Comparison of ENCODE assay signal across 7 cellular contexts in genomic region chr6:27138837-27139752, GRCh38.
DNase-seq lines count a peak whose midpoint lies in the region; ATAC-seq and TF ChIP-seq lines count a peak whose summit lies in the region.

No MANE protein-coding gene starts in this region.

- no peaks in the 10 kb centered on the region for H3K27me3 Mint-ChIP-seq in activated naive CD4-positive, alpha-beta T cell treated with anti-CD3 and anti-CD28 coated beads for 36 hours (ENCODE audit: low read depth)

- H3K9me3 ChIP-seq in Panc1 (ENCODE audit: control insufficient read depth, insufficient read depth, low read depth, low read length) (no peaks in the 10 kb centered on the region), left ventricle myocardium inferior (replicated peaks) (no peaks in the 10 kb centered on the region)

- H3K4me1 ChIP-seq in Panc1 (ENCODE audit: control insufficient read depth, insufficient read depth, low read length), result peaks cover 28% of the 10 kb centered on the region
- H3K4me1 ChIP-seq in left ventricle myocardium inferior, result peaks cover 34% of the 10 kb centered on the region

- H3K27ac Mint-ChIP-seq in activated naive CD4-positive, alpha-beta T cell treated with anti-CD3 and anti-CD28 coated beads for 36 hours, result peak overlapping the region; percentile 99

- CTCF ChIA-PET in Panc1 (lab: Charles Lee), result interaction anchor here (0.6 kb wide), 1 partner anchor 18 kb away, joined by 5 read pairs; no protein-coding TSS in a partner anchor
- CTCF ChIA-PET in activated naive CD4-positive, alpha-beta T cell treated with anti-CD3 and anti-CD28 coated beads for 36 hours (lab: Charles Lee), result interaction anchor here (1.0 kb wide), 1 partner anchor 12 kb away, joined by 3 read pairs; no protein-coding TSS in a partner anchor

- no TSS peak for BruUV-seq in Panc1 (replicated peaks; lab: Mats Ljungman, UMichigan)

- ATAC-seq in GM18868 (IDR thresholded peaks at IDR 0.05; ENCODE audit: unreplicated experiment) (peak; percentile 63), HG03045 (IDR thresholded peaks at IDR 0.05; ENCODE audit: unreplicated experiment) (peak; percentile 70), Panc1 (no peak)

- H3K27ac ChIP-seq in Panc1 (ENCODE audit: low read length) (peak overlapping the region; percentile 67; the same call in 1 of the 2 replicates), left ventricle myocardium inferior (replicated peaks) (peak overlapping the region; percentile 91)

- peak overlapping the region in 1 of 2 experiments; percentile 21; a peak in 1 of 4 replicates for H3K4me3 ChIP-seq in Panc1 (ENCODE audit: low read depth in 2 of 2, low read length in 2 of 2)
- peak overlapping the region; percentile 75 for H3K4me3 ChIP-seq in left ventricle myocardium inferior

- POLR2A ChIA-PET in Panc1 (lab: Charles Lee), result no interaction called here

- H3K36me3 ChIP-seq in Panc1 (ENCODE audit: control insufficient read depth, insufficient read depth, low read length) (peaks cover 7% of the 10 kb centered on the region), left ventricle myocardium inferior (peaks cover 19% of the 10 kb centered on the region)

- peak overlapping the region; percentile 96 for H3K4me3 Mint-ChIP-seq in activated naive CD4-positive, alpha-beta T cell treated with anti-CD3 and anti-CD28 coated beads for 36 hours

- TF ChIP-seq CTCF in Panc1 (IDR thresholded peaks at IDR 0.05) (no peak), left ventricle myocardium inferior (IDR thresholded peaks at IDR 0.05; ENCODE audit: borderline replicate concordance) (no peak)

- in situ Hi-C loops in Panc1 (cut with HindIII; ENCODE audit: low pct_unique_long_range_greater_than_20kb, low sequenced_read_pairs), result no loop called here

- peaks cover 5% of the 10 kb centered on the region for H3K36me3 Mint-ChIP-seq in activated naive CD4-positive, alpha-beta T cell treated with anti-CD3 and anti-CD28 coated beads for 36 hours (ENCODE audit: low read depth)

- intact Hi-C loops in Panc1 (cut with micrococcal nuclease; ENCODE audit: unreplicated experiment) (no loop called here), left ventricle myocardium inferior (cut with micrococcal nuclease) (no loop called here)
- intact Hi-C loops in activated naive CD4-positive, alpha-beta T cell treated with anti-CD3 and anti-CD28 coated beads for 36 hours (cut with micrococcal nuclease), result loop anchor here (1.0 to 2.0 kb wide), 2 partner anchors 8 to 670 kb away; a partner anchor contains a TSS

- no peak for DNase-seq in Panc1 (ENCODE audit: low read depth, low spot score)
- DNase-seq in activated naive CD4-positive, alpha-beta T cell treated with anti-CD3 and anti-CD28 coated beads for 36 hours, result peak; percentile 86
- peak; percentile 31 for DNase-seq in left ventricle myocardium inferior
- DNase-seq in renal cortical epithelial cell (ENCODE audit: low read depth), result peak; percentile 48
- no peak for DNase-seq in NCI-H526 treated with DMSO at 0.1 percent for 48 hours (lab: John Stamatoyannopoulos, UW)

- H3K4me1 Mint-ChIP-seq in activated naive CD4-positive, alpha-beta T cell treated with anti-CD3 and anti-CD28 coated beads for 36 hours (ENCODE audit: low read depth), result peaks cover 44% of the 10 kb centered on the region

- no peaks in the 10 kb centered on the region for H3K9me3 Mint-ChIP-seq in activated naive CD4-positive, alpha-beta T cell treated with anti-CD3 and anti-CD28 coated beads for 36 hours

- no peaks in the 10 kb centered on the region for H3K27me3 ChIP-seq in Panc1 (ENCODE audit: control insufficient read depth, insufficient read depth, low read length)
- H3K27me3 ChIP-seq in left ventricle myocardium inferior (ENCODE audit: low read depth), result no peaks in the 10 kb centered on the region

Comparison
In these comparisons a context has a peak if more than half of its experiments do, and no peak if none do; other contexts are left out.
1. DNase-seq: peak in activated naive CD4-positive, alpha-beta T cell treated with anti-CD3 and anti-CD28 coated beads for 36 hours (single experiment), left ventricle myocardium inferior (single experiment) and renal cortical epithelial cell (single experiment); none in Panc1 (single experiment) and NCI-H526 treated with DMSO at 0.1 percent for 48 hours (single experiment).